Comparison of ENCODE assay signal across 12 cellular contexts in the genomic region with DNA sequence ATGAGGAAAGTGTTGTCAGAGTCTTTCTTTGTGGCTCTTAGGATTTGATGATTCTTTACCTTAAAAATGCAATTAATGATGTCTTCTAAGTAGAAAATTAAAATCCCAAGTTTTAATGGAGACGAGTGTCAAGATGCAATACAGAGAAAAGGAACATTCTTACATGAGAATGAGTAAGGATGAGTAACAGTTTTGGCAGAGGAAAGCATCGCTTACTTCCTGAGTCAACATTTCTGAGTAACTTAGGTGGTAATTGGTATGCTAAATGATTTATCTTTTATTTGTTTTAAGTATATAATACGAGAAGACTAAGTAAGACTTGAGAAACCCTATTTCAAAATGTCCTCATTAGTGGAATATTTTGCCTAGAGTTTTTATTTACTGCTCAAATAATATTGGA.
DNase-seq lines count a peak whose midpoint lies in the region; ATAC-seq and TF ChIP-seq lines count a peak whose summit lies in the region.
"Had no signal": no experiment of that assay in that cellular context is flagged by ENCODE, and none has a peak within 500 bp of the region (broad histone marks: within the 10 kb centered on the region; RNA-seq: fewer than 3 reads in every experiment).

No MANE protein-coding gene starts in this region.

- H3K4me1 ChIP-seq in SK-N-SH (ENCODE audit: control insufficient read depth in 1 of 2, insufficient read depth in 2 of 2, low read depth in 1 of 2, low read length in 1 of 2), result peaks cover 0 to 37% of the 10 kb centered on the region in 2 experiments; a peak in 3 of 4 replicates
- H3K4me1 ChIP-seq: Caco-2, uterus had no signal

- H3K79me2 ChIP-seq in SK-N-SH (ENCODE audit: insufficient read depth), result peaks cover 54% of the 10 kb centered on the region

- CTCF ChIA-PET in SK-N-SH (lab: Yijun Ruan, JAX), result no interaction called here

- peak overlapping the region; percentile 93 for H3K27ac Mint-ChIP-seq in activated naive CD4-positive, alpha-beta T cell treated with anti-CD3 and anti-CD28 coated beads, Interleukin-2, amount 50 U/mL, for 24 hours

- H3K36me3 Mint-ChIP-seq in activated naive CD4-positive, alpha-beta T cell treated with anti-CD3 and anti-CD28 coated beads, Interleukin-2, amount 50 U/mL, for 24 hours, result peaks cover 38% of the 10 kb centered on the region

- no peaks in the 10 kb centered on the region for H4K20me1 ChIP-seq in SK-N-SH (ENCODE audit: insufficient read depth)

- no peak overlapping the region for H2AFZ ChIP-seq in SK-N-SH (ENCODE audit: low read depth)

- H3K9ac ChIP-seq in SK-N-SH, result peak overlapping the region; percentile 68; the same call in 1 of the 2 replicates

- 6% methylated on average over 3 of the region's 3 CpGs for WGBS in SK-N-SH (ENCODE audit: low lambda C conversion rate)

- TF ChIP-seq RAD21 in SK-N-SH (IDR thresholded peaks at IDR 0.05; ENCODE audit: low read length), result no peak

- no peak for ATAC-seq in HG03025 (IDR thresholded peaks at IDR 0.05; ENCODE audit: low FRiP score, unreplicated experiment)
- ATAC-seq: Right ventricle myocardium inferior had no signal

- H3K27me3 ChIP-seq in SK-N-SH (ENCODE audit: insufficient read depth), result no peaks in the 10 kb centered on the region
- H3K27me3 ChIP-seq: uterus had no signal

- peaks cover 80% of the 10 kb centered on the region for H3K4me1 Mint-ChIP-seq in activated naive CD4-positive, alpha-beta T cell treated with anti-CD3 and anti-CD28 coated beads, Interleukin-2, amount 50 U/mL, for 24 hours

- no peak for TF ChIP-seq CTCF in SK-N-SH (IDR thresholded peaks at IDR 0.05)

- H3K4me3 ChIP-seq in SK-N-SH (ENCODE audit: low read depth in 2 of 2, low read length in 1 of 2), result no peak overlapping the region
- H3K4me3 ChIP-seq: uterus had no signal

- H3K36me3 ChIP-seq in SK-N-SH (replicated peaks in 1 of 2; ENCODE audit: control insufficient read depth in 1 of 2, insufficient read depth in 2 of 2, low read length in 1 of 2), result peaks cover 7 to 58% of the 10 kb centered on the region in 2 experiments
- H3K36me3 ChIP-seq: uterus had no signal

- H3K9me2 ChIP-seq in SK-N-SH, result no peaks in the 10 kb centered on the region

- peak; percentile 34 to 96; a peak in 3 of 4 replicates for TF ChIP-seq EP300 in SK-N-SH (IDR thresholded peaks at IDR 0.05; ENCODE audit: borderline replicate concordance in 1 of 2, low read depth in 1 of 2, low read length in 1 of 2)

- POLR2A ChIA-PET in SK-N-SH (lab: Yijun Ruan, JAX), result no interaction called here

- H3K27me3 Mint-ChIP-seq in activated naive CD4-positive, alpha-beta T cell treated with anti-CD3 and anti-CD28 coated beads, Interleukin-2, amount 50 U/mL, for 24 hours, result no peaks in the 10 kb centered on the region

- H3K9me3 Mint-ChIP-seq in activated naive CD4-positive, alpha-beta T cell treated with anti-CD3 and anti-CD28 coated beads, Interleukin-2, amount 50 U/mL, for 24 hours, result no peaks in the 10 kb centered on the region

- no peaks in the 10 kb centered on the region for H3K9me3 ChIP-seq in SK-N-SH
- H3K9me3 ChIP-seq: Caco-2, uterus had no signal

- peak overlapping the region; percentile 79 to 100; a peak in 3 of 4 replicates for H3K27ac ChIP-seq in SK-N-SH (ENCODE audit: low read depth in 2 of 2, low read length in 1 of 2)
- no peak overlapping the region for H3K27ac ChIP-seq in substantia nigra (ENCODE audit: low read depth, low read length, poor library complexity, severe bottlenecking)
- H3K27ac ChIP-seq: uterus had no signal

- H3K4me3 Mint-ChIP-seq in activated naive CD4-positive, alpha-beta T cell treated with anti-CD3 and anti-CD28 coated beads, Interleukin-2, amount 50 U/mL, for 24 hours, result peak overlapping the region; percentile 65

- peaks cover 48% of the 10 kb centered on the region for H3F3A ChIP-seq in SK-N-SH (replicated peaks; ENCODE audit: insufficient read depth)

- peak overlapping the region; percentile 56; the same call in 1 of the 2 replicates for H3K4me2 ChIP-seq in SK-N-SH

- DNase-seq in activated naive CD4-positive, alpha-beta T cell (lab: John Stamatoyannopoulos, UW), result no peak
- no peak for DNase-seq in SK-N-SH
- peak; percentile 92 for DNase-seq in fibroblast of gingiva (ENCODE audit: low read depth)
- peak; percentile 84 for DNase-seq in stromal cell of bone marrow (ENCODE audit: low read depth)
- no peak for DNase-seq in substantia nigra (lab: John Stamatoyannopoulos, UW)
- no peak for DNase-seq in activated CD8-positive, alpha-beta memory T cell treated with anti-CD3 and anti-CD28 coated beads for 24 hours
- DNase-seq: Caco-2; stimulated activated CD4-positive, alpha-beta T cell treated with anti-CD3 and anti-CD28 coated beads, Interleukin-4, amount 100 ng/mL, for 4 hours; uterus had no signal

TF ChIP-seq in SK-N-SH, 30 proteins besides CTCF, POLR2A, EP300 and RAD21:
- peak; percentile 92 for TF ChIP-seq PBX3 (IDR thresholded peaks at IDR 0.05)
- TF ChIP-seq TCF12 (IDR thresholded peaks at IDR 0.05), result peak; percentile 94
- TF ChIP-seq FOXM1 (IDR thresholded peaks at IDR 0.05; ENCODE audit: low read depth), result peak; percentile 83
- TF ChIP-seq ELF1 (IDR thresholded peaks at IDR 0.05), result peak; percentile 16; the same call in 1 of the 2 replicates
- peak; percentile 97 for TF ChIP-seq JUND (IDR thresholded peaks at IDR 0.05)
- TF ChIP-seq GABPA (IDR thresholded peaks at IDR 0.05; ENCODE audit: low read depth), result peak; percentile 24; the same call in 1 of the 2 replicates
- TF ChIP-seq NFIC (IDR thresholded peaks at IDR 0.05; ENCODE audit: borderline replicate concordance), result peak; percentile 99
- peak; percentile 41; the same call in 1 of the 2 replicates for TF ChIP-seq RXRA (IDR thresholded peaks at IDR 0.05; ENCODE audit: borderline replicate concordance, low read depth)
- TF ChIP-seq FOSL2 (IDR thresholded peaks at IDR 0.05; ENCODE audit: borderline replicate concordance, low read depth), result peak; percentile 99
- TF ChIP-seq TAF1 (IDR thresholded peaks at IDR 0.05; ENCODE audit: borderline replicate concordance, low read depth, low read length), result no peak
- TF ChIP-seq POLR2AphosphoS5 (IDR thresholded peaks at IDR 0.05; ENCODE audit: low read depth, low read length), result peak; percentile 66; the same call in 1 of the 2 replicates
- TF ChIP-seq TEAD4 (IDR thresholded peaks at IDR 0.05; ENCODE audit: borderline replicate concordance, insufficient read depth), result peak; percentile 80; the same call in 1 of the 2 replicates
- TF ChIP-seq, protein P1, sequence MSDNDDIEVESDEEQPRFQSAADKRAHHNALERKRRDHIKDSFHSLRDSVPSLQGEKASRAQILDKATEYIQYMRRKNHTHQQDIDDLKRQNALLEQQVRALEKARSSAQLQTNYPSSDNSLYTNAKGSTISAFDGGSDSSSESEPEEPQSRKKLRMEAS (IDR thresholded peaks at IDR 0.05; ENCODE audit: low read depth), result no peak
- TF ChIP-seq EZH2phosphoT487 (IDR thresholded peaks at IDR 0.05; ENCODE audit: borderline replicate concordance, low read depth), result no peak

Comparison
In these comparisons a context has a peak if more than half of its experiments do, and no peak if none do; other contexts are left out.
1. DNase-seq: peak in fibroblast of gingiva (single experiment) and stromal cell of bone marrow (single experiment); none in activated naive CD4-positive, alpha-beta T cell (0 of 4), SK-N-SH (single experiment), substantia nigra (0 of 49) and activated CD8-positive, alpha-beta memory T cell treated with anti-CD3 and anti-CD28 coated beads for 24 hours (single experiment).